ENCODE assay signal across 1 cellular context in the genomic region with DNA sequence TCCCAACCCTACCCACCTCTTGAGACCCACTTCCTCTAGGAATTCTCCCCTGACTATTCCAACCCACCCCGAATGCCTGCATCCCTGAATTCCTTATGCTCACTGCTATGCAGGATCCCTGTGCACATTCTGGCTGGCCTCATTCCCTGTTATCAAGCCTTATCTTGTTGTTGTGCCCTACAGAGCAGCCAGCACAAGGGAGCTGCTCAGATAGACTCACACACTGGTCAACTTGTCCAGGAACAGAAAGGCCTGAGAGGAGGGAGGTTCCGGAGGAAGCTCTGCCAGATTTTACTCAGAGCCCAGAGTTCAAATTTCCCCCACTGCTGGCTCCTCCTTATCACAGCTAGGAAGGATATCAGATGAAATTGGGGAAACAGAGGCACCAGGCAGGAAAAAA.
TF ChIP-seq lines count a peak whose summit lies in the region.

No MANE protein-coding gene starts in this region.

TF ChIP-seq in HepG2, 621 proteins besides CTCF, POLR2A, EP300 and RAD21:
- TF ChIP-seq, protein P1, sequence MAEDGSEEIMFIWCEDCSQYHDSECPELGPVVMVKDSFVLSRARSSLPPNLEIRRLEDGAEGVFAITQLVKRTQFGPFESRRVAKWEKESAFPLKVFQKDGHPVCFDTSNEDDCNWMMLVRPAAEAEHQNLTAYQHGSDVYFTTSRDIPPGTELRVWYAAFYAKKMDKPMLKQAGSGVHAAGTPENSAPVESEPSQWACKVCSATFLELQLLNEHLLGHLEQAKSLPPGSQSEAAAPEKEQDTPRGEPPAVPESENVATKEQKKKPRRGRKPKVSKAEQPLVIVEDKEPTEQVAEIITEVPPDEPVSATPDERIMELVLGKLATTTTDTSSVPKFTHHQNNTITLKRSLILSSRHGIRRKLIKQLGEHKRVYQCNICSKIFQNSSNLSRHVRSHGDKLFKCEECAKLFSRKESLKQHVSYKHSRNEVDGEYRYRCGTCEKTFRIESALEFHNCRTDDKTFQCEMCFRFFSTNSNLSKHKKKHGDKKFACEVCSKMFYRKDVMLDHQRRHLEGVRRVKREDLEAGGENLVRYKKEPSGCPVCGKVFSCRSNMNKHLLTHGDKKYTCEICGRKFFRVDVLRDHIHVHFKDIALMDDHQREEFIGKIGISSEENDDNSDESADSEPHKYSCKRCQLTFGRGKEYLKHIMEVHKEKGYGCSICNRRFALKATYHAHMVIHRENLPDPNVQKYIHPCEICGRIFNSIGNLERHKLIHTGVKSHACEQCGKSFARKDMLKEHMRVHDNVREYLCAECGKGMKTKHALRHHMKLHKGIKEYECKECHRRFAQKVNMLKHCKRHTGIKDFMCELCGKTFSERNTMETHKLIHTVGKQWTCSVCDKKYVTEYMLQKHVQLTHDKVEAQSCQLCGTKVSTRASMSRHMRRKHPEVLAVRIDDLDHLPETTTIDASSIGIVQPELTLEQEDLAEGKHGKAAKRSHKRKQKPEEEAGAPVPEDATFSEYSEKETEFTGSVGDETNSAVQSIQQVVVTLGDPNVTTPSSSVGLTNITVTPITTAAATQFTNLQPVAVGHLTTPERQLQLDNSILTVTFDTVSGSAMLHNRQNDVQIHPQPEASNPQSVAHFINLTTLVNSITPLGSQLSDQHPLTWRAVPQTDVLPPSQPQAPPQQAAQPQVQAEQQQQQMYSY (CRISPR knock-in tag; IDR thresholded peaks at IDR 0.05), result peak; percentile 61; the same call in 1 of the 2 replicates
- no peak for TF ChIP-seq LCORL (IDR thresholded peaks at IDR 0.05)
- TF ChIP-seq LCORL (CRISPR knock-in tag; IDR thresholded peaks at IDR 0.05), result no peak
